In the genomic region with DNA sequence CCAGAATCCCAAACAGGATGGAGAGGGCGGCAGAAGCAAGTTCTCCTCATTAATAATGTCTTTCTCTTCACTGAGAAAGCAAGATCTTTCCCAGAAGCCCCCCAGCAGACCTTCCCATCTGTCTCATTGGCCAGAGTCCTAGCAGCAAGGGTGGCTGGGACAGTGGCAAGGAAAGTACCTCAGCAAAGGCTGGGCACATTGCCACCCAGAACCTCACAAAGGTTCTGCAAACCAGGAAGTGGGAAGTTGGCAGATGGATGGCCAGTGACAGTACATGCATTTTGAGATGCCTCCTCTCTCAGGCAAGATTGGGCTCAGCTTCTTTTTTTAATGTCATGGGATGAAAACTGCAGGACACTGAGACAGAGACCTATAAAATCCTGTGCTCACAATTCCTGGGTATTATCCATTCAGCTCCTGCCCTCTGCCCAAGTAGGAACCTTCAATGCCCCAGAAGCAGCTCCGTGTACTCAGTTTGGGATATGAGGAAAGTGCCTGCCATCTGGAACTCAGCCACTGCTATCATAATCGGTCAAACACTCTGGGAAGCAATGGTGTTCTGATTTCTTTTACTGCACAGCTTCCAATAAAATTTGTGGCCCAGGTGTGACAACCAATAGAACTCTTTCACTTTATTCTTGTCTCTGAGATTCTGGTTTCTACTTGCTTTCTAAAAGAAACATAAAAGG, we compare ENCODE assay signal across 2 cellular contexts.
TF ChIP-seq lines count a peak whose summit lies in the region.

No MANE protein-coding gene starts in this region.

TF ChIP-seq in IMR-90, 13 proteins besides CTCF, POLR2A, EP300 and RAD21 (continued from another document):
- TF ChIP-seq ELK1 (IDR thresholded peaks at IDR 0.05; ENCODE audit: borderline replicate concordance, low read depth, low read length) (no peak), BHLHE40 (IDR thresholded peaks at IDR 0.05; ENCODE audit: low read depth, low read length) (no peak), CHD1 (IDR thresholded peaks at IDR 0.05; ENCODE audit: low read depth, low read length) (no peak), USF2 (IDR thresholded peaks at IDR 0.05; ENCODE audit: low read depth, low read length) (no peak)
TF ChIP-seq in IMR-90: peak in this region for 0.

TF ChIP-seq in SK-N-SH treated with all-trans-retinoic acid at 6 μM for 48 hours, 23 proteins besides CTCF, POLR2A, EP300 and RAD21:
- TF ChIP-seq, protein P1, sequence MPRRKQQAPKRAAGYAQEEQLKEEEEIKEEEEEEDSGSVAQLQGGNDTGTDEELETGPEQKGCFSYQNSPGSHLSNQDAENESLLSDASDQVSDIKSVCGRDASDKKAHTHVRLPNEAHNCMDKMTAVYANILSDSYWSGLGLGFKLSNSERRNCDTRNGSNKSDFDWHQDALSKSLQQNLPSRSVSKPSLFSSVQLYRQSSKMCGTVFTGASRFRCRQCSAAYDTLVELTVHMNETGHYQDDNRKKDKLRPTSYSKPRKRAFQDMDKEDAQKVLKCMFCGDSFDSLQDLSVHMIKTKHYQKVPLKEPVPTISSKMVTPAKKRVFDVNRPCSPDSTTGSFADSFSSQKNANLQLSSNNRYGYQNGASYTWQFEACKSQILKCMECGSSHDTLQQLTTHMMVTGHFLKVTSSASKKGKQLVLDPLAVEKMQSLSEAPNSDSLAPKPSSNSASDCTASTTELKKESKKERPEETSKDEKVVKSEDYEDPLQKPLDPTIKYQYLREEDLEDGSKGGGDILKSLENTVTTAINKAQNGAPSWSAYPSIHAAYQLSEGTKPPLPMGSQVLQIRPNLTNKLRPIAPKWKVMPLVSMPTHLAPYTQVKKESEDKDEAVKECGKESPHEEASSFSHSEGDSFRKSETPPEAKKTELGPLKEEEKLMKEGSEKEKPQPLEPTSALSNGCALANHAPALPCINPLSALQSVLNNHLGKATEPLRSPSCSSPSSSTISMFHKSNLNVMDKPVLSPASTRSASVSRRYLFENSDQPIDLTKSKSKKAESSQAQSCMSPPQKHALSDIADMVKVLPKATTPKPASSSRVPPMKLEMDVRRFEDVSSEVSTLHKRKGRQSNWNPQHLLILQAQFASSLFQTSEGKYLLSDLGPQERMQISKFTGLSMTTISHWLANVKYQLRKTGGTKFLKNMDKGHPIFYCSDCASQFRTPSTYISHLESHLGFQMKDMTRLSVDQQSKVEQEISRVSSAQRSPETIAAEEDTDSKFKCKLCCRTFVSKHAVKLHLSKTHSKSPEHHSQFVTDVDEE (CRISPR knock-in tag; IDR thresholded peaks at IDR 0.05): no peak
- TF ChIP-seq ZC3H10 (CRISPR knock-in tag; IDR thresholded peaks at IDR 0.05): no peak
- no peak for TF ChIP-seq CSRNP3 (CRISPR knock-in tag; IDR thresholded peaks at IDR 0.05)
- TF ChIP-seq CREB5 (CRISPR knock-in tag; IDR thresholded peaks at IDR 0.05; ENCODE audit: low read depth): no peak
- no peak for TF ChIP-seq POU6F1 (CRISPR knock-in tag; IDR thresholded peaks at IDR 0.05; ENCODE audit: borderline replicate concordance, low read depth)
- no peak for TF ChIP-seq ZNF8 (CRISPR knock-in tag; IDR thresholded peaks at IDR 0.05)
- TF ChIP-seq GLIS3 (CRISPR knock-in tag; IDR thresholded peaks at IDR 0.05): no peak
- no peak for TF ChIP-seq PPARA (CRISPR knock-in tag; IDR thresholded peaks at IDR 0.05; ENCODE audit: borderline replicate concordance)
- no peak for TF ChIP-seq SNAI2 (CRISPR knock-in tag; IDR thresholded peaks at IDR 0.05)
- no peak for TF ChIP-seq PATZ1 (CRISPR knock-in tag; IDR thresholded peaks at IDR 0.05; ENCODE audit: borderline replicate concordance)
- TF ChIP-seq OSR1 (CRISPR knock-in tag; IDR thresholded peaks at IDR 0.05): no peak
- no peak for TF ChIP-seq TOX (CRISPR knock-in tag; IDR thresholded peaks at IDR 0.05; ENCODE audit: borderline replicate concordance)
- no peak for TF ChIP-seq ZFP30 (CRISPR knock-in tag; IDR thresholded peaks at IDR 0.05)
- no peak for TF ChIP-seq ZNF565 (CRISPR knock-in tag; conservative IDR thresholded peaks at IDR 0.05; ENCODE audit: low read depth)
- TF ChIP-seq ZNF70 (CRISPR knock-in tag; IDR thresholded peaks at IDR 0.05): no peak
- no peak for TF ChIP-seq ARNTL (CRISPR knock-in tag; IDR thresholded peaks at IDR 0.05; ENCODE audit: borderline replicate concordance, low read depth)
- TF ChIP-seq ISL1 (CRISPR knock-in tag; IDR thresholded peaks at IDR 0.05): no peak
- no peak for TF ChIP-seq BACH2 (CRISPR knock-in tag; IDR thresholded peaks at IDR 0.05; ENCODE audit: borderline replicate concordance)
- no peak for TF ChIP-seq RARB (CRISPR knock-in tag; IDR thresholded peaks at IDR 0.05)
TF ChIP-seq in SK-N-SH treated with all-trans-retinoic acid at 6 μM for 48 hours: peak in this region for 0.
